In genomic region chr21:43306391-43306790, GRCh38 we compare ENCODE assay signal across 21 cellular contexts.
A peak's percentile ranks its signal among the peaks of the same experiment; 100 is the strongest.
DNase-seq lines count a peak whose midpoint lies in the region; ATAC-seq and TF ChIP-seq lines count a peak whose summit lies in the region.
"Had no signal": no experiment of that assay in that cellular context is flagged by ENCODE, and none has a peak within 500 bp of the region (broad histone marks: within the 10 kb centered on the region; RNA-seq: fewer than 3 reads in every experiment).

No MANE protein-coding gene starts in this region.

- H3K9me3 ChIP-seq in SJCRH30 (replicated peaks), result no peaks in the 10 kb centered on the region
- peaks cover 2% of the 10 kb centered on the region for H3K9me3 ChIP-seq in mesenchymal stem cell (ENCODE audit: control insufficient read depth, low read length)
- H3K9me3 ChIP-seq in smooth muscle cell (replicated peaks; ENCODE audit: low read depth), result no peaks in the 10 kb centered on the region
- H3K9me3 ChIP-seq: pancreas, SJSA1 had no signal

- H3K18ac ChIP-seq in mesenchymal stem cell (ENCODE audit: low read depth in 1 of 2, low read length in 2 of 2), result no peak overlapping the region

- H3K23ac ChIP-seq in mesenchymal stem cell (ENCODE audit: low read length in 2 of 2), result no peak overlapping the region

- no peak overlapping the region for H2BK120ac ChIP-seq in mesenchymal stem cell (ENCODE audit: low read depth, low read length)

- H3K79me1 ChIP-seq in mesenchymal stem cell (replicated peaks; ENCODE audit: low read length, poor library complexity, severe bottlenecking), result no peaks in the 10 kb centered on the region

- H3K79me2 ChIP-seq in KMS-11 (ENCODE audit: insufficient read depth, low read depth) (no peaks in the 10 kb centered on the region), smooth muscle cell (ENCODE audit: low read depth) (no peaks in the 10 kb centered on the region)

- H4K91ac ChIP-seq in mesenchymal stem cell (ENCODE audit: low read length), result no peak overlapping the region

- no peak overlapping the region for H4K8ac ChIP-seq in mesenchymal stem cell (ENCODE audit: low read length)

- no peaks in the 10 kb centered on the region for H4K20me1 ChIP-seq in KMS-11 (ENCODE audit: insufficient read depth)
- no peaks in the 10 kb centered on the region for H4K20me1 ChIP-seq in smooth muscle cell (ENCODE audit: low read depth)

- H3K27me3 Mint-ChIP-seq in activated CD4-positive, alpha-beta T cell treated with anti-CD3 and anti-CD28 coated beads, Interleukin-2, amount 10 ng/mL, durations not matched to agents 7 days and 5 days, result peaks cover 2% of the 10 kb centered on the region
- no peaks in the 10 kb centered on the region for H3K27me3 Mint-ChIP-seq in activated naive CD8-positive, alpha-beta T cell treated with anti-CD3 and anti-CD28 coated beads for 36 hours
- H3K27me3 Mint-ChIP-seq: activated naive CD8-positive, alpha-beta T cell treated with anti-CD3 and anti-CD28 coated beads, Interleukin-2, amount 50 U/mL, for 24 hours; activated T-cell treated with anti-CD3 and anti-CD28 coated beads, Interleukin-2, amount 50 U/mL, for 24 hours had no signal

- H3K36me3 ChIP-seq in KMS-11 (ENCODE audit: insufficient read depth), result no peaks in the 10 kb centered on the region
- H3K36me3 ChIP-seq in SJCRH30, result no peaks in the 10 kb centered on the region
- peaks cover 0 to 2% of the 10 kb centered on the region in 2 experiments for H3K36me3 ChIP-seq in mesenchymal stem cell (ENCODE audit: control insufficient read depth in 1 of 2, insufficient read depth in 2 of 2, low read depth in 1 of 2, low read length in 2 of 2)
- H3K36me3 ChIP-seq in smooth muscle cell (ENCODE audit: low read depth), result no peaks in the 10 kb centered on the region
- H3K36me3 ChIP-seq: pancreas, SJSA1 had no signal

- H3K27ac Mint-ChIP-seq in activated CD4-positive, alpha-beta T cell treated with anti-CD3 and anti-CD28 coated beads, Interleukin-2, amount 10 ng/mL, durations not matched to agents 7 days and 5 days, result no peak overlapping the region
- H3K27ac Mint-ChIP-seq in activated naive CD8-positive, alpha-beta T cell treated with anti-CD3 and anti-CD28 coated beads for 36 hours, result no peak overlapping the region
- H3K27ac Mint-ChIP-seq: activated naive CD8-positive, alpha-beta T cell treated with anti-CD3 and anti-CD28 coated beads, Interleukin-2, amount 50 U/mL, for 24 hours; activated T-cell treated with anti-CD3 and anti-CD28 coated beads, Interleukin-2, amount 50 U/mL, for 24 hours had no signal

- H3K4me2 ChIP-seq in KMS-11 (peak overlapping the region; percentile 90), mesenchymal stem cell (ENCODE audit: low read length, poor library complexity, severe bottlenecking) (no peak overlapping the region), smooth muscle cell (no peak overlapping the region)

- peaks cover 2% of the 10 kb centered on the region for H3K4me1 Mint-ChIP-seq in activated CD4-positive, alpha-beta T cell treated with anti-CD3 and anti-CD28 coated beads, Interleukin-2, amount 10 ng/mL, durations not matched to agents 7 days and 5 days
- no peaks in the 10 kb centered on the region for H3K4me1 Mint-ChIP-seq in activated naive CD8-positive, alpha-beta T cell treated with anti-CD3 and anti-CD28 coated beads for 36 hours

- H2BK15ac ChIP-seq in mesenchymal stem cell (ENCODE audit: low read depth, poor library complexity, severe bottlenecking), result no peak overlapping the region

- H2AFZ ChIP-seq in KMS-11 (ENCODE audit: low read depth) (peak overlapping the region; percentile 67; the same call in 1 of the 2 replicates), mesenchymal stem cell (ENCODE audit: low read depth, low read length) (no peak overlapping the region), smooth muscle cell (ENCODE audit: low read depth) (no peak overlapping the region)

- no peak overlapping the region for H2BK12ac ChIP-seq in mesenchymal stem cell (ENCODE audit: low read length in 2 of 2)

- ATAC-seq in GM21447 (IDR thresholded peaks at IDR 0.05; ENCODE audit: unreplicated experiment), result no peak
- ATAC-seq: effector memory CD8-positive, alpha-beta T cell had no signal

- no peak overlapping the region for H3K4me3 ChIP-seq in KMS-11 (IDR thresholded peaks at IDR 0.05; ENCODE audit: insufficient read depth, low read depth, low read length)
- H3K4me3 ChIP-seq in SJCRH30, result no peak overlapping the region
- no peak overlapping the region for H3K4me3 ChIP-seq in mesenchymal stem cell (ENCODE audit: insufficient read depth in 1 of 2, low read depth in 1 of 2, low read length in 2 of 2)
- H3K4me3 ChIP-seq in smooth muscle cell, result no peak overlapping the region
- H3K4me3 ChIP-seq: pancreas, SJSA1 had no signal

- no peaks in the 10 kb centered on the region for H3K36me3 Mint-ChIP-seq in activated CD4-positive, alpha-beta T cell treated with anti-CD3 and anti-CD28 coated beads, Interleukin-2, amount 10 ng/mL, durations not matched to agents 7 days and 5 days (ENCODE audit: low read depth)
- H3K36me3 Mint-ChIP-seq in activated naive CD8-positive, alpha-beta T cell treated with anti-CD3 and anti-CD28 coated beads for 36 hours, result no peaks in the 10 kb centered on the region

- H3K9ac ChIP-seq in KMS-11 (peak overlapping the region; percentile 88), mesenchymal stem cell (ENCODE audit: low read length) (no peak overlapping the region), smooth muscle cell (ENCODE audit: low read depth) (peak overlapping the region; percentile 50)

- H3K4me1 ChIP-seq in KMS-11 (ENCODE audit: low read depth, poor library complexity, severe bottlenecking) (peaks cover 61% of the 10 kb centered on the region), SJCRH30 (peaks cover 42% of the 10 kb centered on the region), mesenchymal stem cell (ENCODE audit: control insufficient read depth, insufficient read depth, low read depth, low read length) (peaks cover 19% of the 10 kb centered on the region), smooth muscle cell (ENCODE audit: low read depth) (peaks cover 7% of the 10 kb centered on the region)

- WGBS in mesenchymal stem cell, result 97% methylated on average over 9 of the region's 11 CpGs
- 98% methylated on average over 10 of the region's 11 CpGs for WGBS in smooth muscle cell (ENCODE audit: low lambda C conversion rate)

- H3K27ac ChIP-seq in KMS-11 (peak overlapping the region; percentile 94), SJCRH30 (peak overlapping the region; percentile 82), mesenchymal stem cell (ENCODE audit: low read length, poor library complexity, severe bottlenecking) (no peak overlapping the region), smooth muscle cell (ENCODE audit: low read depth) (peak overlapping the region; percentile 89)
- H3K27ac ChIP-seq: pancreas, VCaP had no signal

- H3K4ac ChIP-seq in mesenchymal stem cell (ENCODE audit: low read depth in 1 of 2, low read length in 2 of 2), result no peak overlapping the region

- no peak for DNase-seq in SJCRH30
- DNase-seq in mesenchymal stem cell, result no peak
- no peak for DNase-seq in smooth muscle cell (lab: John Stamatoyannopoulos, UW; ENCODE audit: unreplicated experiment)
- DNase-seq in NCI-H774 (lab: John Stamatoyannopoulos, UW), result no peak
- no peak for DNase-seq in activated CD4-positive, alpha-beta T cell treated with anti-CD3 and anti-CD28 coated beads, Interleukin-2, amount 10 ng/mL, durations not matched to agents 7 days and 5 days
- DNase-seq in activated naive CD8-positive, alpha-beta T cell treated with anti-CD3 and anti-CD28 coated beads for 36 hours, result no peak
- DNase-seq: activated gamma-delta T cell; activated T-cell treated with anti-CD3 and anti-CD28 coated beads, Interleukin-2, amount 50 U/mL, for 24 hours; cortex of kidney; effector memory CD8-positive, alpha-beta T cell; erythroblast; H9; Karpas-422; stimulated activated CD4-positive, alpha-beta T cell treated with anti-CD3 and anti-CD28 coated beads, Interleukin-4, amount 100 ng/mL, for 1 hour; T-helper 9 cell had no signal

- no peaks in the 10 kb centered on the region for H3K9me3 Mint-ChIP-seq in activated CD4-positive, alpha-beta T cell treated with anti-CD3 and anti-CD28 coated beads, Interleukin-2, amount 10 ng/mL, durations not matched to agents 7 days and 5 days
- H3K9me3 Mint-ChIP-seq in activated naive CD8-positive, alpha-beta T cell treated with anti-CD3 and anti-CD28 coated beads for 36 hours, result no peaks in the 10 kb centered on the region
- H3K9me3 Mint-ChIP-seq: activated naive CD8-positive, alpha-beta T cell treated with anti-CD3 and anti-CD28 coated beads, Interleukin-2, amount 50 U/mL, for 24 hours; activated T-cell treated with anti-CD3 and anti-CD28 coated beads, Interleukin-2, amount 50 U/mL, for 24 hours; effector memory CD8-positive, alpha-beta T cell; H9 had no signal

- H3F3A ChIP-seq in smooth muscle cell (ENCODE audit: low read depth), result no peaks in the 10 kb centered on the region

- H3K27me3 ChIP-seq in KMS-11 (ENCODE audit: insufficient read depth, low read depth) (no peaks in the 10 kb centered on the region), SJCRH30 (no peaks in the 10 kb centered on the region), mesenchymal stem cell (ENCODE audit: control insufficient read depth in 1 of 2, insufficient read depth in 1 of 2, low read length in 2 of 2) (peaks cover 0 to 50% of the 10 kb centered on the region in 2 experiments), smooth muscle cell (ENCODE audit: low read depth) (no peaks in the 10 kb centered on the region)
- H3K27me3 ChIP-seq: pancreas, SJSA1 had no signal

- POLR2A ChIA-PET in activated CD4-positive, alpha-beta T cell treated with anti-CD3 and anti-CD28 coated beads, Interleukin-2, amount 10 ng/mL, durations not matched to agents 7 days and 5 days (lab: Charles Lee), result no interaction called here

- CTCF ChIA-PET in activated CD4-positive, alpha-beta T cell treated with anti-CD3 and anti-CD28 coated beads, Interleukin-2, amount 10 ng/mL, durations not matched to agents 7 days and 5 days (lab: Charles Lee), result interaction anchor here (0.6 kb wide), 1 partner anchor 307 kb away, joined by 3 read pairs; no protein-coding TSS in a partner anchor

- H2BK5ac ChIP-seq in mesenchymal stem cell (ENCODE audit: low read depth, low read length, poor library complexity, severe bottlenecking), result no peak overlapping the region

- H3K14ac ChIP-seq in mesenchymal stem cell (ENCODE audit: low read length in 2 of 2), result no peak overlapping the region

- TF ChIP-seq CTCF in KMS-11 (conservative IDR thresholded peaks at IDR 0.05; ENCODE audit: low read depth, low read length) (no peak), smooth muscle cell (IDR thresholded peaks at IDR 0.05; ENCODE audit: borderline replicate concordance, insufficient read depth, poor library complexity, severe bottlenecking) (no peak)

- H2AK5ac ChIP-seq in mesenchymal stem cell (ENCODE audit: low read length, severe bottlenecking), result peak overlapping the region; percentile 38

- H3K4me3 Mint-ChIP-seq in activated CD4-positive, alpha-beta T cell treated with anti-CD3 and anti-CD28 coated beads, Interleukin-2, amount 10 ng/mL, durations not matched to agents 7 days and 5 days, result no peak overlapping the region
- no peak overlapping the region for H3K4me3 Mint-ChIP-seq in activated naive CD8-positive, alpha-beta T cell treated with anti-CD3 and anti-CD28 coated beads for 36 hours
- H3K4me3 Mint-ChIP-seq: activated naive CD8-positive, alpha-beta T cell treated with anti-CD3 and anti-CD28 coated beads, Interleukin-2, amount 50 U/mL, for 24 hours; activated T-cell treated with anti-CD3 and anti-CD28 coated beads, Interleukin-2, amount 50 U/mL, for 24 hours; effector memory CD8-positive, alpha-beta T cell; H9 had no signal
